15 cellular contexts compared by ENCODE assay signal in the genomic region with DNA sequence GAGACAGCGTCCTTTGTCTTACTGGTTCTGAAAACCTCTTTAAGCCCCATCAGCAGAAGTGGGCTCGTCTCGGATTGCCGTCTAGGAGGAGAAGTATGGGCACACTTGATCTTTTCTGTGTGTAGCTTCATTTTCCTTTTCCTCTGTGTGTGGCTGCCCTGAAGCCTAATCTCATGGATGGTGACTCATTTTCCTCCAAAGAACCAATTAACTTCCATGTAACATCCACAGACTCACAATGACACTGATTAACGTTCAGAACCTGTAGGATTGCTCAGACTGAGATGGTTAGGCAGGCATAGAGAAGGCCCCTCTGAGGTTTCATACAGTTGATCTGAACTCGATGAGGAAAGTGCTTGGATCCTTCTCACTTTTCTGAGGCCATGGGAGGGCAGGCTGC.
"Had no signal": no experiment of that assay in that cellular context is flagged by ENCODE, and none has a peak within 500 bp of the region (broad histone marks: within the 10 kb centered on the region; RNA-seq: fewer than 3 reads in every experiment).

No MANE protein-coding gene starts in this region.

- H3K4me3 ChIP-seq: hepatocyte, left ventricle myocardium inferior, thyroid gland had no signal

- ATAC-seq: activated CD8-positive, alpha-beta T cell treated with anti-CD3 and anti-CD28 coated beads, Interleukin-2, amount 10 ng/mL, durations not matched to agents 7 days and 5 days; natural killer cell; stimulated activated memory B cell treated with anti-CD40 and anti-IgM and Interleukin-4, amounts not matched to agents 10 μg/mL and 1 μg/mL and 100 μg/mL, for 72 hours had no signal

- FAIRE-seq: kidney had no signal

- DNase-seq: activated CD4-positive, alpha-beta T cell treated with anti-CD3 and anti-CD28 coated beads, Interleukin-2, amount 10 ng/mL, durations not matched to agents 24 days and 14 days; activated CD4-positive, CD25-positive, alpha-beta regulatory T cell; activated CD8-positive, alpha-beta memory T cell treated with anti-CD3 and anti-CD28 coated beads, Interleukin-2, amount 50 U/mL, for 4 hours; activated CD8-positive, alpha-beta T cell treated with anti-CD3 and anti-CD28 coated beads, Interleukin-2, amount 10 ng/mL, durations not matched to agents 7 days and 5 days; activated naive CD4-positive, alpha-beta T cell; activated naive CD8-positive, alpha-beta T cell treated with anti-CD3 and anti-CD28 coated beads, Interleukin-2, amount 10 ng/mL, durations not matched to agents 7 days and 5 days; endodermal cell; kidney; left ventricle myocardium inferior; natural killer cell; posterior cingulate gyrus; stimulated activated CD4-positive, alpha-beta T cell treated with anti-CD3 and anti-CD28 coated beads, Interleukin-2, amount 100 ng/mL, for 48 hours; thyroid gland had no signal
